In the genomic region with DNA sequence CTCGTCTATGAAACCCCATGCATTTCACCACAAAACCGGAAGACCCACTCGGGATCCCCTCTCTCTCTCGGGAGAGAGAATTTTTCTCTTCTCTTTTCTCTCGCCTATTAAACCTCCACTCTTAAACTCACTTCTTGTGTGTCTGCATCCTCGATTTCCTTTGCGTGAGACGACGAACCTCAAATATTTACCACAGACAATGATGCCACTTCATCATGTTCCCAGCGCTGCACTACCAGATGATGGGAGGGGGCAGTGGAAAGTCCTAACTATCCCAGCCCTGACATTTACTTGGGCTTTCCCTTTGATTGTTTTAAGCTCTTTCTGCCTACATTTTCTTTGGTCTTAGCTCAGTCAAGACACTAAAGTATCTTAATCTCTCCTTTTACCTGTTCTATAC, we compare ENCODE assay signal across 29 cellular contexts.
"Had no signal": no experiment of that assay in that cellular context is flagged by ENCODE, and none has a peak within 500 bp of the region (broad histone marks: within the 10 kb centered on the region; RNA-seq: fewer than 3 reads in every experiment).

No MANE protein-coding gene starts in this region.

- H3K4me3 Mint-ChIP-seq: immature natural killer cell; naive thymus-derived CD8-positive, alpha-beta T cell; nephron; neural progenitor cell; stimulated activated memory B cell treated with anti-CD40 and anti-IgM and Interleukin-4, amounts not matched to agents 10 μg/mL and 1 μg/mL and 100 μg/mL, for 72 hours; stimulated activated naive CD8-positive, alpha-beta T cell treated with anti-CD3 and anti-CD28 coated beads, Interleukin-15, amount 100 ng/mL, for 72 hours; type B pancreatic cell had no signal

- H3K9me3 Mint-ChIP-seq: stimulated activated naive CD8-positive, alpha-beta T cell treated with anti-CD3 and anti-CD28 coated beads, Interleukin-15, amount 100 ng/mL, for 72 hours had no signal

- H3K4me3 ChIP-seq: left lung, lower lobe of right lung, neural progenitor cell, right atrium auricular region, right lobe of liver, smooth muscle cell, tibial nerve, uterus had no signal

- H3K4me1 Mint-ChIP-seq: immature natural killer cell; naive thymus-derived CD8-positive, alpha-beta T cell; nephron; stimulated activated memory B cell treated with anti-CD40 and anti-IgM and Interleukin-4, amounts not matched to agents 10 μg/mL and 1 μg/mL and 100 μg/mL, for 72 hours; stimulated activated naive CD8-positive, alpha-beta T cell treated with anti-CD3 and anti-CD28 coated beads, Interleukin-15, amount 100 ng/mL, for 72 hours had no signal

- H3K9ac ChIP-seq: neural progenitor cell, parathyroid adenoma had no signal

- H3K27me3 Mint-ChIP-seq: stimulated activated memory B cell treated with anti-CD40 and anti-IgM and Interleukin-4, amounts not matched to agents 10 μg/mL and 1 μg/mL and 100 μg/mL, for 72 hours; type B pancreatic cell had no signal

- H3K27ac ChIP-seq: left lung, lower lobe of right lung, neural progenitor cell, neutrophil, parathyroid adenoma, right atrium auricular region, right lobe of liver, tibial nerve, uterus had no signal

- H3K36me3 Mint-ChIP-seq: immature natural killer cell; naive thymus-derived CD8-positive, alpha-beta T cell; neural progenitor cell; stimulated activated memory B cell treated with anti-CD40 and anti-IgM and Interleukin-4, amounts not matched to agents 10 μg/mL and 1 μg/mL and 100 μg/mL, for 72 hours; type B pancreatic cell had no signal

- H3K27ac Mint-ChIP-seq: immature natural killer cell; naive thymus-derived CD8-positive, alpha-beta T cell; nephron; neural progenitor cell; progenitor cell of endocrine pancreas; stimulated activated memory B cell treated with anti-CD40 and anti-IgM and Interleukin-4, amounts not matched to agents 10 μg/mL and 1 μg/mL and 100 μg/mL, for 72 hours; stimulated activated naive CD8-positive, alpha-beta T cell treated with anti-CD3 and anti-CD28 coated beads, Interleukin-15, amount 100 ng/mL, for 72 hours; type B pancreatic cell had no signal

- H3K9me3 ChIP-seq: left lung, lower lobe of right lung, neutrophil, right atrium auricular region, right lobe of liver, uterus had no signal

- H3K27me3 ChIP-seq: left lung, neural progenitor cell, neutrophil, right atrium auricular region, right lobe of liver, tibial nerve, uterus had no signal

- DNase-seq: immature natural killer cell; kidney; left colon; left lung; lower lobe of right lung; mammary epithelial cell; mesenchymal stem cell; naive thymus-derived CD8-positive, alpha-beta T cell; occipital lobe; right lobe of liver; stimulated activated CD4-positive, alpha-beta T cell treated with anti-CD3 and anti-CD28 coated beads, Interleukin-1b, Interleukin-23, amount 100 ng/mL, for 48 hours; stimulated activated CD4-positive, alpha-beta T cell treated with anti-CD3 and anti-CD28 coated beads, Interleukin-2, amount 100 ng/mL, for 48 hours; stimulated activated CD4-positive, alpha-beta T cell treated with anti-CD3 and anti-CD28 coated beads, Interleukin-4, amount 100 ng/mL, for 4 hours; stimulated activated CD8-positive, alpha-beta memory T cell treated with anti-CD3 and anti-CD28 coated beads, Interleukin-4, amount 100 ng/mL, for 48 hours; stimulated activated naive CD4-positive, alpha-beta T cell treated with Interleukin-2 at 50 U/mL for 16 hours; stimulated activated naive CD8-positive, alpha-beta T cell treated with anti-CD3 and anti-CD28 coated beads, Interleukin-15, amount 100 ng/mL, for 72 hours; substantia nigra; uterus had no signal

- H3K36me3 ChIP-seq: left lung, lower lobe of right lung, neural progenitor cell, neutrophil, right atrium auricular region, right lobe of liver, tibial nerve, uterus had no signal

- FAIRE-seq: islet of Langerhans, kidney had no signal

- H3K4me1 ChIP-seq: left lung, lower lobe of right lung, parathyroid adenoma, right atrium auricular region, right lobe of liver, tibial nerve, uterus had no signal
